ENCODE assay signal across 25 cellular contexts in genomic region chr1:2081326-2081885, GRCh38.
"Had no signal": no experiment of that assay in that cellular context is flagged by ENCODE, and none has a peak within 500 bp of the region (broad histone marks: within the 10 kb centered on the region; RNA-seq: fewer than 3 reads in every experiment).

No MANE protein-coding gene starts in this region.

- H3K27ac ChIP-seq: ovary, parathyroid adenoma, psoas muscle, right lobe of liver, sigmoid colon, stomach, thoracic aorta, thyroid gland, tibial nerve, upper lobe of left lung, vagina had no signal

- H3K27me3 ChIP-seq: ovary, right lobe of liver, thyroid gland, upper lobe of left lung, vagina had no signal

- H3K4me3 ChIP-seq: ovary, psoas muscle, right lobe of liver, sigmoid colon, stomach, thoracic aorta, thyroid gland, tibial nerve, upper lobe of left lung, vagina had no signal

- ATAC-seq: naive thymus-derived CD8-positive, alpha-beta T cell; natural killer cell treated with Interleukin-12 subunit alpha and Interleukin-12 subunit beta and Interleukin-15 and Interleukin-18, amount 100 ng/mL, for 72 hours; psoas muscle; right cardiac atrium; stimulated activated effector memory CD8-positive, alpha-beta T cell treated with anti-CD3 and anti-CD28 coated beads, Interleukin-12 subunit alpha, Interleukin-12 subunit beta, amount 100 ng/mL, for 72 hours; stimulated activated naive B cell treated with anti-CD40 and anti-IgM and Interleukin-4, amounts not matched to agents 10 μg/mL and 1 μg/mL and 100 μg/mL, for 72 hours had no signal

- H3K9me3 ChIP-seq: thyroid gland had no signal

- H3K36me3 ChIP-seq: ovary, sigmoid colon, thoracic aorta, tibial nerve had no signal

- H3K4me1 ChIP-seq: parathyroid adenoma, psoas muscle, right lobe of liver, sigmoid colon, stomach, thyroid gland, tibial nerve, upper lobe of left lung, vagina had no signal

- DNase-seq: naive thymus-derived CD8-positive, alpha-beta T cell; nephron progenitor cell; occipital lobe; ovary; psoas muscle; right lobe of liver; sigmoid colon; small intestine; stimulated activated CD4-positive, alpha-beta T cell treated with anti-CD3 and anti-CD28 coated beads, Interleukin-15, amount 100 ng/mL, for 24 hours; stimulated activated CD4-positive, alpha-beta T cell treated with anti-CD3 and anti-CD28 coated beads, Interleukin-2, amount 100 ng/mL, for 24 hours; stimulated activated CD4-positive, alpha-beta T cell treated with anti-CD3 and anti-CD28 coated beads, Interleukin-2, amount 100 ng/mL, for 48 hours; stimulated activated CD4-positive, alpha-beta T cell treated with anti-CD3 and anti-CD28 coated beads, Interleukin-4, amount 100 ng/mL, for 24 hours; stimulated activated naive B cell treated with anti-CD40 and anti-IgM and Interleukin-4, amounts not matched to agents 10 μg/mL and 1 μg/mL and 100 μg/mL, for 72 hours; stimulated activated naive CD4-positive, alpha-beta T cell treated with Interleukin-2 at 50 U/mL for 16 hours; stomach; thyroid gland; trophoblast cell had no signal
